In the genomic region with DNA sequence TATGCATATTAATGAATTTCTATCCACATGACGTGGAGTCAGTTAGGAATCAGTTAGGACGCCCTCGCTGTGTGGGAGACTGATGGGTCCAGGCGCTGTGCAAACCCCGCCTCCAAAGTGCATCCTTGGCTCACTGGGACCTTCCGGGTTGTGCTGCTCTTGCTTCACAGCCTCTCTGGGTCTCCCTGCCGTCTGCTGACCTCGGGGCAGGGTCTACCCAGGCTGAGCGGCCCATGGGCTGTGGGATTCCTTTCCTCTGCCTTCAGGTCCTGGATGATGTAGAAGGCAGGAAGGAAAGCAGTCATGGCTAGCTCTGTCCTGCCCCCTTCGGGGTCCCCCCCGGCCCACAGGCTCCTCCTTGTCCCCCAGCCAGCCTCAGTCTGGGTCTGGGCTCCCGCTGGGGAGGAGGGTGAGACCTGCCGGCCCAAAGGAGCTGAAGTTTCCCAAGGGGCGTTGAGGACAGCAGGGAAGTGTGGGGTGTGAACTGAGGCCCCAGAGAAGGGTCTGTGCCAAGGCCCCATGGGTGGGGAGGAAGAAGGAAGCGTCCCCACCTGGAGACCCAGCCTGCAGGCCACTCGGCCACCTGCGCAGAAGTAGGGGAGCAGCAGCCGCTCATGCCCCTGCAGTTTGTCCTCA, we compare ENCODE assay signal across 1 cellular context.
TF ChIP-seq lines count a peak whose summit lies in the region.

No MANE protein-coding gene starts in this region.

TF ChIP-seq in GM23338, 12 proteins besides CTCF, POLR2A, EP300 and RAD21 (continued from another document):
- TF ChIP-seq, protein P1, sequence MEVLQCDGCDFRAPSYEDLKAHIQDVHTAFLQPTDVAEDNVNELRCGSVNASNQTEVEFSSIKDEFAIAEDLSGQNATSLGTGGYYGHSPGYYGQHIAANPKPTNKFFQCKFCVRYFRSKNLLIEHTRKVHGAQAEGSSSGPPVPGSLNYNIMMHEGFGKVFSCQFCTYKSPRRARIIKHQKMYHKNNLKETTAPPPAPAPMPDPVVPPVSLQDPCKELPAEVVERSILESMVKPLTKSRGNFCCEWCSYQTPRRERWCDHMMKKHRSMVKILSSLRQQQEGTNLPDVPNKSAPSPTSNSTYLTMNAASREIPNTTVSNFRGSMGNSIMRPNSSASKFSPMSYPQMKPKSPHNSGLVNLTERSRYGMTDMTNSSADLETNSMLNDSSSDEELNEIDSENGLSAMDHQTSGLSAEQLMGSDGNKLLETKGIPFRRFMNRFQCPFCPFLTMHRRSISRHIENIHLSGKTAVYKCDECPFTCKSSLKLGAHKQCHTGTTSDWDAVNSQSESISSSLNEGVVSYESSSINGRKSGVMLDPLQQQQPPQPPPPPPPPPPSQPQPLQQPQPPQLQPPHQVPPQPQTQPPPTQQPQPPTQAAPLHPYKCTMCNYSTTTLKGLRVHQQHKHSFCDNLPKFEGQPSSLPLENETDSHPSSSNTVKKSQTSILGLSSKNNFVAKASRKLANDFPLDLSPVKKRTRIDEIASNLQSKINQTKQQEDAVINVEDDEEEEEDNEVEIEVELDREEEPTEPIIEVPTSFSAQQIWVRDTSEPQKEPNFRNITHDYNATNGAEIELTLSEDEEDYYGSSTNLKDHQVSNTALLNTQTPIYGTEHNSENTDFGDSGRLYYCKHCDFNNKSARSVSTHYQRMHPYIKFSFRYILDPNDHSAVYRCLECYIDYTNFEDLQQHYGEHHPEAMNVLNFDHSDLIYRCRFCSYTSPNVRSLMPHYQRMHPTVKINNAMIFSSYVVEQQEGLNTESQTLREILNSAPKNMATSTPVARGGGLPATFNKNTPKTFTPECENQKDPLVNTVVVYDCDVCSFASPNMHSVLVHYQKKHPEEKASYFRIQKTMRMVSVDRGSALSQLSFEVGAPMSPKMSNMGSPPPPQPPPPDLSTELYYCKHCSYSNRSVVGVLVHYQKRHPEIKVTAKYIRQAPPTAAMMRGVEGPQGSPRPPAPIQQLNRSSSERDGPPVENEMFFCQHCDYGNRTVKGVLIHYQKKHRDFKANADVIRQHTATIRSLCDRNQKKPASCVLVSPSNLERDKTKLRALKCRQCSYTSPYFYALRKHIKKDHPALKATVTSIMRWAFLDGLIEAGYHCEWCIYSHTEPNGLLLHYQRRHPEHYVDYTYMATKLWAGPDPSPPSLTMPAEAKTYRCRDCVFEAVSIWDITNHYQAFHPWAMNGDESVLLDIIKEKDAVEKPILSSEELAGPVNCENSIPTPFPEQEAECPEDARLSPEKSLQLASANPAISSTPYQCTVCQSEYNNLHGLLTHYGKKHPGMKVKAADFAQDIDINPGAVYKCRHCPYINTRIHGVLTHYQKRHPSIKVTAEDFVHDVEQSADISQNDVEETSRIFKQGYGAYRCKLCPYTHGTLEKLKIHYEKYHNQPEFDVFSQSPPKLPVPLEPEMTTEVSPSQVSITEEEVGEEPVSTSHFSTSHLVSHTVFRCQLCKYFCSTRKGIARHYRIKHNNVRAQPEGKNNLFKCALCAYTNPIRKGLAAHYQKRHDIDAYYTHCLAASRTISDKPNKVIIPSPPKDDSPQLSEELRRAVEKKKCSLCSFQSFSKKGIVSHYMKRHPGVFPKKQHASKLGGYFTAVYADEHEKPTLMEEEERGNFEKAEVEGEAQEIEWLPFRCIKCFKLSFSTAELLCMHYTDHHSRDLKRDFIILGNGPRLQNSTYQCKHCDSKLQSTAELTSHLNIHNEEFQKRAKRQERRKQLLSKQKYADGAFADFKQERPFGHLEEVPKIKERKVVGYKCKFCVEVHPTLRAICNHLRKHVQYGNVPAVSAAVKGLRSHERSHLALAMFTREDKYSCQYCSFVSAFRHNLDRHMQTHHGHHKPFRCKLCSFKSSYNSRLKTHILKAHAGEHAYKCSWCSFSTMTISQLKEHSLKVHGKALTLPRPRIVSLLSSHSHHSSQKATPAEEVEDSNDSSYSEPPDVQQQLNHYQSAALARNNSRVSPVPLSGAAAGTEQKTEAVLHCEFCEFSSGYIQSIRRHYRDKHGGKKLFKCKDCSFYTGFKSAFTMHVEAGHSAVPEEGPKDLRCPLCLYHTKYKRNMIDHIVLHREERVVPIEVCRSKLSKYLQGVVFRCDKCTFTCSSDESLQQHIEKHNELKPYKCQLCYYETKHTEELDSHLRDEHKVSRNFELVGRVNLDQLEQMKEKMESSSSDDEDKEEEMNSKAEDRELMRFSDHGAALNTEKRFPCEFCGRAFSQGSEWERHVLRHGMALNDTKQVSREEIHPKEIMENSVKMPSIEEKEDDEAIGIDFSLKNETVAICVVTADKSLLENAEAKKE (CRISPR knock-in tag; IDR thresholded peaks at IDR 0.05): no peak
- TF ChIP-seq, protein P2, sequence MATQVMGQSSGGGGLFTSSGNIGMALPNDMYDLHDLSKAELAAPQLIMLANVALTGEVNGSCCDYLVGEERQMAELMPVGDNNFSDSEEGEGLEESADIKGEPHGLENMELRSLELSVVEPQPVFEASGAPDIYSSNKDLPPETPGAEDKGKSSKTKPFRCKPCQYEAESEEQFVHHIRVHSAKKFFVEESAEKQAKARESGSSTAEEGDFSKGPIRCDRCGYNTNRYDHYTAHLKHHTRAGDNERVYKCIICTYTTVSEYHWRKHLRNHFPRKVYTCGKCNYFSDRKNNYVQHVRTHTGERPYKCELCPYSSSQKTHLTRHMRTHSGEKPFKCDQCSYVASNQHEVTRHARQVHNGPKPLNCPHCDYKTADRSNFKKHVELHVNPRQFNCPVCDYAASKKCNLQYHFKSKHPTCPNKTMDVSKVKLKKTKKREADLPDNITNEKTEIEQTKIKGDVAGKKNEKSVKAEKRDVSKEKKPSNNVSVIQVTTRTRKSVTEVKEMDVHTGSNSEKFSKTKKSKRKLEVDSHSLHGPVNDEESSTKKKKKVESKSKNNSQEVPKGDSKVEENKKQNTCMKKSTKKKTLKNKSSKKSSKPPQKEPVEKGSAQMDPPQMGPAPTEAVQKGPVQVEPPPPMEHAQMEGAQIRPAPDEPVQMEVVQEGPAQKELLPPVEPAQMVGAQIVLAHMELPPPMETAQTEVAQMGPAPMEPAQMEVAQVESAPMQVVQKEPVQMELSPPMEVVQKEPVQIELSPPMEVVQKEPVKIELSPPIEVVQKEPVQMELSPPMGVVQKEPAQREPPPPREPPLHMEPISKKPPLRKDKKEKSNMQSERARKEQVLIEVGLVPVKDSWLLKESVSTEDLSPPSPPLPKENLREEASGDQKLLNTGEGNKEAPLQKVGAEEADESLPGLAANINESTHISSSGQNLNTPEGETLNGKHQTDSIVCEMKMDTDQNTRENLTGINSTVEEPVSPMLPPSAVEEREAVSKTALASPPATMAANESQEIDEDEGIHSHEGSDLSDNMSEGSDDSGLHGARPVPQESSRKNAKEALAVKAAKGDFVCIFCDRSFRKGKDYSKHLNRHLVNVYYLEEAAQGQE (IDR thresholded peaks at IDR 0.05; ENCODE audit: unreplicated experiment): no peak
- no peak for TF ChIP-seq ZNF114 (CRISPR knock-in tag; IDR thresholded peaks at IDR 0.05)
- TF ChIP-seq, protein P3, sequence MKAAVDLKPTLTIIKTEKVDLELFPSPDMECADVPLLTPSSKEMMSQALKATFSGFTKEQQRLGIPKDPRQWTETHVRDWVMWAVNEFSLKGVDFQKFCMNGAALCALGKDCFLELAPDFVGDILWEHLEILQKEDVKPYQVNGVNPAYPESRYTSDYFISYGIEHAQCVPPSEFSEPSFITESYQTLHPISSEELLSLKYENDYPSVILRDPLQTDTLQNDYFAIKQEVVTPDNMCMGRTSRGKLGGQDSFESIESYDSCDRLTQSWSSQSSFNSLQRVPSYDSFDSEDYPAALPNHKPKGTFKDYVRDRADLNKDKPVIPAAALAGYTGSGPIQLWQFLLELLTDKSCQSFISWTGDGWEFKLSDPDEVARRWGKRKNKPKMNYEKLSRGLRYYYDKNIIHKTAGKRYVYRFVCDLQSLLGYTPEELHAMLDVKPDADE (IDR thresholded peaks at IDR 0.05): no peak
- no peak for TF ChIP-seq STAT1 (IDR thresholded peaks at IDR 0.05; ENCODE audit: unreplicated experiment)
